36 cellular contexts compared by ENCODE assay signal in genomic region chr2:222284466-222284865, GRCh38. TPM values are rescaled to one million over a fixed set of nuclear protein-coding genes. Genes with fewer than 3 reads are reported as not detected.
"Had no signal": no experiment of that assay in that cellular context is flagged by ENCODE, and none has a peak within 500 bp of the region (broad histone marks: within the 10 kb centered on the region; RNA-seq: fewer than 3 reads in every experiment).

No MANE protein-coding gene starts in this region.

- H3K9me3 Mint-ChIP-seq: activated CD4-positive, alpha-beta memory T cell treated with anti-CD3 and anti-CD28 coated beads, Interleukin-2, amount 10 ng/mL, durations not matched to agents 7 days and 5 days; activated T-cell treated with anti-CD3 and anti-CD28 coated beads, Interleukin-2, amount 50 U/mL, for 72 hours; activated T-helper 17 cell treated with anti-CD3 and anti-CD28 coated beads, Interleukin-2, amount 50 U/mL, for 72 hours; T-helper 1 cell treated with Interleukin-12 subunit alpha and Interleukin-12 subunit beta and Interleukin-4 antibody, amounts not matched to agents 30 μg/mL and 1 μg/mL, for 36 hours; T-helper 2 cell treated with Interferon-gamma antibody and Interleukin-4, amounts not matched to agents 5 μg/mL and 100 μg/mL, for 36 hours had no signal

- H3K4me3 ChIP-seq: SJSA1 had no signal

- ATAC-seq: activated CD8-positive, alpha-beta memory T cell treated with anti-CD3 and anti-CD28 coated beads, Interleukin-2, amount 10 ng/mL, durations not matched to agents 7 days and 5 days; activated T-cell treated with anti-CD3 and anti-CD28 coated beads, Interleukin-2, amount 50 U/mL, for 72 hours; activated T-helper 17 cell treated with anti-CD3 and anti-CD28 coated beads, Interleukin-2, amount 50 U/mL, for 72 hours; Panc1 had no signal

- H3K4me3 Mint-ChIP-seq: activated CD4-positive, alpha-beta memory T cell treated with anti-CD3 and anti-CD28 coated beads, Interleukin-2, amount 10 ng/mL, durations not matched to agents 7 days and 5 days; activated CD8-positive, alpha-beta memory T cell treated with anti-CD3 and anti-CD28 coated beads, Interleukin-2, amount 10 ng/mL, durations not matched to agents 7 days and 5 days; activated naive CD8-positive, alpha-beta T cell treated with anti-CD3 and anti-CD28 coated beads for 36 hours; activated T-cell treated with anti-CD3 and anti-CD28 coated beads, Interleukin-2, amount 50 U/mL, for 72 hours; activated T-helper 17 cell treated with anti-CD3 and anti-CD28 coated beads, Interleukin-2, amount 50 U/mL, for 72 hours; T-helper 1 cell treated with Interleukin-12 subunit alpha and Interleukin-12 subunit beta and Interleukin-4 antibody, amounts not matched to agents 30 μg/mL and 1 μg/mL, for 36 hours; T-helper 2 cell treated with Interferon-gamma antibody and Interleukin-4, amounts not matched to agents 5 μg/mL and 100 μg/mL, for 36 hours had no signal

- H3K27ac ChIP-seq: brain microvascular endothelial cell, SJSA1, VCaP had no signal

- H3K36me3 ChIP-seq: brain microvascular endothelial cell, SJSA1 had no signal

- H3K4me1 Mint-ChIP-seq: activated CD4-positive, alpha-beta memory T cell treated with anti-CD3 and anti-CD28 coated beads, Interleukin-2, amount 10 ng/mL, durations not matched to agents 7 days and 5 days; activated CD8-positive, alpha-beta memory T cell treated with anti-CD3 and anti-CD28 coated beads, Interleukin-2, amount 10 ng/mL, durations not matched to agents 7 days and 5 days; activated naive CD8-positive, alpha-beta T cell treated with anti-CD3 and anti-CD28 coated beads for 36 hours; activated T-helper 17 cell treated with anti-CD3 and anti-CD28 coated beads, Interleukin-2, amount 50 U/mL, for 72 hours had no signal

- FAIRE-seq: colon had no signal

- H3K9me3 ChIP-seq: SJSA1, SK-N-SH had no signal

- H3K9ac ChIP-seq: SK-N-SH had no signal

- H3K36me3 Mint-ChIP-seq: activated CD8-positive, alpha-beta memory T cell treated with anti-CD3 and anti-CD28 coated beads, Interleukin-2, amount 10 ng/mL, durations not matched to agents 7 days and 5 days; activated naive CD8-positive, alpha-beta T cell treated with anti-CD3 and anti-CD28 coated beads for 36 hours had no signal

- DNase-seq: activated CD4-positive, alpha-beta memory T cell treated with anti-CD3 and anti-CD28 coated beads, Interleukin-2, amount 10 ng/mL, durations not matched to agents 7 days and 5 days; activated CD4-positive, alpha-beta T cell treated with anti-CD3 and anti-CD28 coated beads for 1 hour; activated CD4-positive, alpha-beta T cell treated with anti-CD3 and anti-CD28 coated beads for 48 hours; activated CD4-positive, CD25-positive, alpha-beta regulatory T cell; activated CD8-positive, alpha-beta memory T cell treated with anti-CD3 and anti-CD28 coated beads for 24 hours; activated CD8-positive, alpha-beta memory T cell treated with anti-CD3 and anti-CD28 coated beads, Interleukin-2, amount 10 ng/mL, durations not matched to agents 7 days and 5 days; activated CD8-positive, alpha-beta memory T cell treated with anti-CD3 and anti-CD28 coated beads, Interleukin-2, amount 50 U/mL, for 48 hours; activated effector memory CD4-positive, alpha-beta T cell treated with anti-CD3 and anti-CD28 coated beads, Interleukin-2, amount 50 U/mL, for 16 hours; activated naive CD4-positive, alpha-beta T cell; activated naive CD4-positive, alpha-beta T cell treated with anti-CD3 and anti-CD28 coated beads, Interleukin-2, amount 50 U/mL, for 16 hours; activated naive CD8-positive, alpha-beta T cell treated with anti-CD3 and anti-CD28 coated beads for 36 hours; activated T-cell treated with anti-CD3 and anti-CD28 coated beads, Interleukin-2, amount 50 U/mL, for 72 hours; amniotic stem cell; aorta; brain microvascular endothelial cell; central memory CD4-positive, alpha-beta T cell; Karpas-422; NCI-H1105; NCI-H1417 treated with DMSO at 0.1 percent for 48 hours; NCI-H187 treated with DMSO at 0.1 percent for 48 hours; NCI-H2081 treated with DMSO at 0.1 percent for 48 hours; NCI-H226; NCI-H446 treated with DMSO at 0.1 percent for 48 hours; NCI-H524; NCI-H69; SHP77; SK-N-SH had no signal

- H3K27ac Mint-ChIP-seq: activated CD4-positive, alpha-beta memory T cell treated with anti-CD3 and anti-CD28 coated beads, Interleukin-2, amount 10 ng/mL, durations not matched to agents 7 days and 5 days; activated CD8-positive, alpha-beta memory T cell treated with anti-CD3 and anti-CD28 coated beads, Interleukin-2, amount 10 ng/mL, durations not matched to agents 7 days and 5 days; activated naive CD8-positive, alpha-beta T cell treated with anti-CD3 and anti-CD28 coated beads for 36 hours; activated T-cell treated with anti-CD3 and anti-CD28 coated beads, Interleukin-2, amount 50 U/mL, for 72 hours; activated T-helper 17 cell treated with anti-CD3 and anti-CD28 coated beads, Interleukin-2, amount 50 U/mL, for 72 hours; T-helper 1 cell treated with Interleukin-12 subunit alpha and Interleukin-12 subunit beta and Interleukin-4 antibody, amounts not matched to agents 30 μg/mL and 1 μg/mL, for 36 hours; T-helper 2 cell treated with Interferon-gamma antibody and Interleukin-4, amounts not matched to agents 5 μg/mL and 100 μg/mL, for 36 hours had no signal

- H3K4me2 ChIP-seq: SK-N-SH had no signal

- H3K4me1 ChIP-seq: SJSA1 had no signal

RNA-seq across cellular contexts. Expression of gene PAX3, which starts 14.3 kb away (rescaled TPM):
- total RNA-seq: activated CD4-positive, alpha-beta memory T cell treated with anti-CD3 and anti-CD28 coated beads, Interleukin-2, amount 10 ng/mL, durations not matched to agents 7 days and 5 days; activated CD8-positive, alpha-beta memory T cell treated with anti-CD3 and anti-CD28 coated beads, Interleukin-2, amount 10 ng/mL, durations not matched to agents 7 days and 5 days; activated naive CD8-positive, alpha-beta T cell treated with anti-CD3 and anti-CD28 coated beads for 36 hours; activated T-cell treated with anti-CD3 and anti-CD28 coated beads, Interleukin-2, amount 50 U/mL, for 72 hours; activated T-helper 17 cell treated with anti-CD3 and anti-CD28 coated beads, Interleukin-2, amount 50 U/mL, for 72 hours; MCF 10A; OCI-LY7 had no signal
- polyA plus RNA-seq: aorta, SK-N-SH had no signal
